In genomic region chr5:126947146-126948010, GRCh38 we compare ENCODE assay signal across 1 cellular context.
TF ChIP-seq lines count a peak whose summit lies in the region.

No MANE protein-coding gene starts in this region.

TF ChIP-seq in K562, 482 proteins besides CTCF, POLR2A, EP300 and RAD21 (continued from another document and continues in another):
- TF ChIP-seq NKRF (IDR thresholded peaks at IDR 0.05; ENCODE audit: borderline replicate concordance) (no peak), RAD51 (IDR thresholded peaks at IDR 0.05; ENCODE audit: borderline replicate concordance, low read depth) (peak; percentile 44; the same call in 1 of the 2 replicates), MNT (conservative IDR thresholded peaks at IDR 0.05) (peak; percentile 46 to 49; a peak in 2 of 4 replicates), USF1 (CRISPR knock-in tag; IDR thresholded peaks at IDR 0.05) (peak; percentile 65), BRD4 (IDR thresholded peaks at IDR 0.05) (peak; percentile 42; the same call in 1 of the 2 replicates), MAFK (IDR thresholded peaks at IDR 0.05; ENCODE audit: low read length) (no peak), E2F6 (IDR thresholded peaks at IDR 0.05; ENCODE audit: borderline replicate concordance in 1 of 2, extremely low read depth in 1 of 2, insufficient read depth in 1 of 2, insufficient read length in 1 of 2, low read depth in 1 of 2, low read length in 1 of 2, poor library complexity in 1 of 2, severe bottlenecking in 1 of 2) (peak in 1 of 2 experiments; percentile 32), CREB5 (CRISPR knock-in tag; IDR thresholded peaks at IDR 0.05) (no peak), ZNF395 (CRISPR knock-in tag; IDR thresholded peaks at IDR 0.05) (no peak), PHF21A (IDR thresholded peaks at IDR 0.05; ENCODE audit: borderline replicate concordance, low read depth) (no peak), SIRT6 (IDR thresholded peaks at IDR 0.05; ENCODE audit: low read depth, low read length) (no peak), RNF2 (IDR thresholded peaks at IDR 0.05) (no peak), RFX1 (IDR thresholded peaks at IDR 0.05) (peak; percentile 39), ZMIZ1 (IDR thresholded peaks at IDR 0.05; ENCODE audit: low read depth in 2 of 2, low read length in 2 of 2) (no peak), KDM1A (IDR thresholded peaks at IDR 0.05) (no peak), ATF2 (CRISPR knock-in tag; IDR thresholded peaks at IDR 0.05) (no peak), MYC (IDR thresholded peaks at IDR 0.05; ENCODE audit: low read depth, low read length) (0 out of 2 replicates have a peak, but pooled peaks have one; percentile 27), MYC (CRISPR knock-in tag; IDR thresholded peaks at IDR 0.05; ENCODE audit: borderline replicate concordance, low read depth) (no peak), ETS2 (tag; IDR thresholded peaks at IDR 0.05; ENCODE audit: borderline replicate concordance, poor library complexity, severe bottlenecking) (no peak), XRCC3 (IDR thresholded peaks at IDR 0.05) (no peak), ESRRA (IDR thresholded peaks at IDR 0.05; ENCODE audit: borderline replicate concordance, low read depth) (no peak), ELK3 (CRISPR knock-in tag; IDR thresholded peaks at IDR 0.05) (no peak), LEF1 (IDR thresholded peaks at IDR 0.05) (no peak), ZNF695 (CRISPR knock-in tag; IDR thresholded peaks at IDR 0.05) (no peak), SAFB (IDR thresholded peaks at IDR 0.05; ENCODE audit: borderline replicate concordance, low read depth, low read length) (no peak), SIN3A (IDR thresholded peaks at IDR 0.05; ENCODE audit: borderline replicate concordance in 2 of 2, control insufficient read depth in 1 of 2, low read depth in 2 of 2, low read length in 2 of 2) (no peak), ARID4B (CRISPR knock-in tag; IDR thresholded peaks at IDR 0.05) (no peak), KAT2B (IDR thresholded peaks at IDR 0.05; ENCODE audit: low read depth, low read length) (no peak), ZNF146 (CRISPR knock-in tag; IDR thresholded peaks at IDR 0.05; ENCODE audit: unreplicated experiment) (no peak), MED1 (CRISPR knock-in tag; IDR thresholded peaks at IDR 0.05; ENCODE audit: borderline replicate concordance) (no peak), BDP1 (IDR thresholded peaks at IDR 0.05; ENCODE audit: insufficient read depth, insufficient read length) (no peak), SFPQ (IDR thresholded peaks at IDR 0.05; ENCODE audit: low read depth, low read length) (no peak), RBM14 (IDR thresholded peaks at IDR 0.05; ENCODE audit: borderline replicate concordance, insufficient read depth, low read depth, low read length) (no peak), ZC3H8 (IDR thresholded peaks at IDR 0.05) (no peak), ZNF239 (CRISPR knock-in tag; IDR thresholded peaks at IDR 0.05) (no peak)
